Comparison of ENCODE assay signal across 7 cellular contexts in genomic region chr9:97921959-97922905, GRCh38.
DNase-seq lines count a peak whose midpoint lies in the region; ATAC-seq, FAIRE-seq and TF ChIP-seq lines count a peak whose summit lies in the region.

TRMO (minus strand) TSS chr9:97922500; CDS start chr9:97922493, 7 bp downstream.

- in situ Hi-C loops in astrocyte of the cerebellum (cut with HindIII; ENCODE audit: low sequenced_read_pairs): no loop called here

- ATAC-seq in HG02981 (IDR thresholded peaks at IDR 0.05; ENCODE audit: unreplicated experiment): peak; percentile 77

- peak within 1 kb of the TSS; percentile 48 for H3K4me3 ChIP-seq in astrocyte of the cerebellum (ENCODE audit: low read depth, low read length)

- peak; percentile 65 for TF ChIP-seq CTCF in astrocyte of the cerebellum (IDR thresholded peaks at IDR 0.05; ENCODE audit: low read depth, low read length, missing control alignments)

- DNase-seq in GM18507 (ENCODE audit: extremely low spot score, insufficient read length, low read depth): peak; percentile 88
- peak; percentile 98 for DNase-seq in NCI-H2029 (lab: John Stamatoyannopoulos, UW)
- peak; percentile 94 for DNase-seq in T-helper 22 cell (ENCODE audit: low read depth)
- peak; percentile 98 for DNase-seq in astrocyte of the cerebellum (ENCODE audit: low read depth)
- peak; percentile 95 to 98 for DNase-seq in hippocampal formation (lab: John Stamatoyannopoulos, UW)
- peak; percentile 100 for DNase-seq in retina

- peak; percentile 96 for FAIRE-seq in GM18507 (lab: Jason Lieb, UNC)

Comparison
In these comparisons a context has a peak if more than half of its experiments do, and no peak if none do; other contexts are left out.
1. Peak in every context shown above with its lines: DNase-seq, ATAC-seq and H3K4me3 ChIP-seq.